ENCODE assay signal across 17 cellular contexts in the genomic region with DNA sequence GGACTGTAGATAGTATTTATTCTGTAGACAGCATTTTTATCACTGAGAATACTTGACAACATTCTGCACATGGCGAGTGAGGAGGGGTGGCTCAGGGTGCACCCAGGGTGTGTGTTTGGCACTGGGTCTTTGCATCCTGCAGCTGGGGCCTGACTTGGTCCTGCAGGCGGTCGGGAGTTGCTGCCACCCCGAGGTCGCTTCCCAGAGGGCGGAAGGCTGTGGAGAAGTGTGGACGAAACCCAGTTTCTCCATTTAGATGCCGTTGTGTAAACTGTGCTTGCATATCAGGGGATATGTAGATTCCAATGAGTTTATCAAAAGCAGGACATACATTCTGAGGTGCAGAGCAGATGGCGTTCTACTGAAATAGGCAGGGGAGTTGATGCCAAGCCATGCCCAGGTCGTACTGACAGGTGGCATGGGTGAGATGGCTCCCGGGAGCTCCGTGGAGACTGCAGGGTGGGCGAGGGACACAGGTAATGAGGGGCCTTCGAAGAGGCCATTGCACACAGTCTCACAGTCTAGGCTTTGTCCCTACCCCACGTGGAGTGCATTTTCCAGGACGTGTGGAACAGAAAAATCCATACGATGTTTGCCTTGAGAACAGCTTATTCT.
"Had no signal": no experiment of that assay in that cellular context is flagged by ENCODE, and none has a peak within 500 bp of the region (broad histone marks: within the 10 kb centered on the region; RNA-seq: fewer than 3 reads in every experiment).

No MANE protein-coding gene starts in this region.

- H3K27ac Mint-ChIP-seq: progenitor cell of endocrine pancreas, type B pancreatic cell had no signal

- H3K27ac ChIP-seq: colonic mucosa, hepatocyte, ovary, right lobe of liver, stomach had no signal

- H3K4me3 ChIP-seq: colonic mucosa, hepatocyte, lung, ovary, right lobe of liver, stomach had no signal

- H3K27me3 ChIP-seq: colonic mucosa, hepatocyte, ovary, right lobe of liver had no signal

- H3K79me2 ChIP-seq: hepatocyte had no signal

- H3K36me3 Mint-ChIP-seq: type B pancreatic cell had no signal

- H3K4me3 Mint-ChIP-seq: type B pancreatic cell had no signal

- H3K4me2 ChIP-seq: hepatocyte had no signal

- ATAC-seq: left cardiac atrium, left ventricle myocardium superior had no signal

- H2AFZ ChIP-seq: hepatocyte had no signal

- H3K36me3 ChIP-seq: colonic mucosa, ovary, right lobe of liver, stomach had no signal

- H3K4me1 ChIP-seq: colonic mucosa, stomach had no signal

- H3K27me3 Mint-ChIP-seq: naive B cell had no signal

- H3K9me3 Mint-ChIP-seq: naive B cell had no signal

- H3K9me3 ChIP-seq: colonic mucosa, ovary, right lobe of liver, stomach had no signal

- DNase-seq: colonic mucosa; effector CD4-positive, alpha-beta T cell; foreskin melanocyte; kidney; left cardiac atrium; left ventricle myocardium superior; mesenchymal stem cell; naive B cell; ovary; stimulated activated CD4-positive, alpha-beta T cell treated with anti-CD3 and anti-CD28 coated beads, Interleukin-12 subunit alpha, Interleukin-12 subunit beta, amount 100 ng/mL, for 4 hours; stimulated activated naive CD4-positive, alpha-beta T cell had no signal
